27 cellular contexts compared by ENCODE assay signal in the genomic region with DNA sequence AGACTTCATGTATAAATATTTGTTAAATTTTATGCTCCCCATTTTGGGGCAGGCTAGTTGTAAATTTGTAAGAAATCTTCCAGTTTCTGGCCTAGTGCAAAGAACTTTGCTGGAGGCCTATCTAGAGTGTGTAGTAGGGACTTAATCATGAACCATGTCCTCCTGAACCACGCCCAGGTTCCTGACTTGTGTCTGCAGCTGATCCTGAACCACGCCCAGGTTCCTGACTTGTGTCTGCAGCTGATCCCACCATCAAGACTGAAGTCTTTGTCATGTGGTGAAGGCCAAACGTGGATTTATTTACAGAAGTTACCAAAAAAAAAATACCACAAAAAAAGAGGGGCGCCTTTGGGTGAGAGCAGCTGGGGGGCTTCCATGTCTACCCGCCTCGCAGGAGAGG. TPM values are rescaled to one million over a fixed set of nuclear protein-coding genes. Genes with fewer than 3 reads are reported as not detected.
A peak's percentile ranks its signal among the peaks of the same experiment; 100 is the strongest.
DNase-seq lines count a peak whose midpoint lies in the region; ATAC-seq, FAIRE-seq and TF ChIP-seq lines count a peak whose summit lies in the region.
"Had no signal": no experiment of that assay in that cellular context is flagged by ENCODE, and none has a peak within 500 bp of the region (broad histone marks: within the 10 kb centered on the region; RNA-seq: fewer than 3 reads in every experiment).

No MANE protein-coding gene starts in this region.

- in situ Hi-C loops in brain microvascular endothelial cell (cut with HindIII; ENCODE audit: low pct_ligation_motif_present, low sequenced_read_pairs), result no loop called here

- TF ChIP-seq CTCF in foreskin keratinocyte (conservative IDR thresholded peaks at IDR 0.05), result no peak
- no peak for TF ChIP-seq CTCF in brain microvascular endothelial cell (IDR thresholded peaks at IDR 0.05; ENCODE audit: low read depth, low read length, missing control alignments)

- H3K9me3 ChIP-seq in small intestine (ENCODE audit: control insufficient read depth, low read depth), result no peaks in the 10 kb centered on the region
- H3K9me3 ChIP-seq: Caco-2 had no signal

- H3K27me3 ChIP-seq in layer of hippocampus (ENCODE audit: control insufficient read depth, insufficient read depth, low read length), result no peaks in the 10 kb centered on the region
- no peaks in the 10 kb centered on the region for H3K27me3 ChIP-seq in small intestine (ENCODE audit: control insufficient read depth in 2 of 2, insufficient read depth in 2 of 2, low read length in 2 of 2)
- no peaks in the 10 kb centered on the region for H3K27me3 ChIP-seq in foreskin keratinocyte
- H3K27me3 ChIP-seq in brain microvascular endothelial cell (replicated peaks), result no peaks in the 10 kb centered on the region

- no peaks in the 10 kb centered on the region for H3K4me1 ChIP-seq in small intestine (ENCODE audit: control insufficient read depth in 2 of 2, insufficient read depth in 1 of 2, low read depth in 1 of 2, low read length in 1 of 2)
- H3K4me1 ChIP-seq in foreskin keratinocyte, result no peaks in the 10 kb centered on the region
- H3K4me1 ChIP-seq: Caco-2, HAP-1 had no signal

- ATAC-seq in foreskin keratinocyte, result no peak
- ATAC-seq: CD8-positive, alpha-beta T cell had no signal

- no peak for FAIRE-seq in small intestine (lab: Jason Lieb, UNC)
- FAIRE-seq: G401.6, HTR-8/SVneo, RCC 7860 had no signal

- 70 to 77% (median 72%) methylated on average over 6 of the region's 6 CpGs for WGBS in small intestine, 3 donors

- H3K36me3 ChIP-seq in small intestine (ENCODE audit: control insufficient read depth in 2 of 2, insufficient read depth in 2 of 2, low read length in 2 of 2) (peaks cover 0 to under 1% of the 10 kb centered on the region in 2 donors), brain microvascular endothelial cell (replicated peaks) (no peaks in the 10 kb centered on the region)
- H3K36me3 ChIP-seq: HAP-1 had no signal

- DNase-seq in LHCN-M2 (ENCODE audit: low read depth), result peak; percentile 1
- DNase-seq in caudate nucleus (lab: John Stamatoyannopoulos, UW), result no peak
- DNase-seq in small intestine, result peak; percentile 40
- DNase-seq in foreskin keratinocyte, result no peak
- DNase-seq in brain microvascular endothelial cell, result no peak
- no peak for DNase-seq in NK-92 treated with Interleukin-12 subunit alpha and Interleukin-12 subunit beta, amount 100 ng/mL, for 24 hours (lab: John Stamatoyannopoulos, UW)
- DNase-seq in HuH-7.5 (ENCODE audit: low spot score), result no peak
- DNase-seq: Caco-2; CD8-positive, alpha-beta T cell; GOT3; HFFc6; KG1; MM.1S; NCI-H1048; NCI-H1417; NCI-H1694 treated with DMSO at 0.1 percent for 48 hours; NCI-H2081; NCI-H2227 treated with DMSO at 0.1 percent for 48 hours; NCI-H510A; NCI-H69 had no signal

- H3K27ac ChIP-seq in caudate nucleus (ENCODE audit: low read depth, low read length) (peak overlapping the region; percentile 42), layer of hippocampus (ENCODE audit: low read depth, low read length) (peak overlapping the region; percentile 85), small intestine (ENCODE audit: low read depth in 1 of 2, low read length in 1 of 2) (no peak overlapping the region), foreskin keratinocyte (no peak overlapping the region), brain microvascular endothelial cell (no peak overlapping the region)
- H3K27ac ChIP-seq: 22Rv1, C4-2B had no signal

- no peak overlapping the region for H3K4me3 ChIP-seq in small intestine (ENCODE audit: low read depth in 1 of 2, low read length in 2 of 2)
- no peak overlapping the region for H3K4me3 ChIP-seq in brain microvascular endothelial cell (ENCODE audit: low read depth, low read length)
- H3K4me3 ChIP-seq: HAP-1 had no signal

RNA-seq across cellular contexts. Expression of gene LMF1, which starts 33.1 kb away (rescaled TPM):
- 21.1 and 29.9 TPM in 2 replicates for total RNA-seq in LHCN-M2 (2014; rRNA removed)
- 15.5 TPM for polyA plus RNA-seq in LHCN-M2 (2012)
- 1 to 10 TPM; 8.2 to 9.4 (median 8.9) TPM for polyA plus RNA-seq in small intestine
- total RNA-seq in foreskin keratinocyte, result 2.5 and 3.5 TPM in 2 replicates
- polyA plus RNA-seq in foreskin keratinocyte, result 3.7 and 4.3 TPM in 2 replicates

RNA-seq across cellular contexts. Expression of gene SOX8, which starts 43.8 kb away (rescaled TPM):
- total RNA-seq in LHCN-M2 (2014; rRNA removed) (5.7 and 23.1 TPM in 2 replicates), foreskin keratinocyte (not detected in 2 replicates)
- polyA plus RNA-seq in LHCN-M2 (2012), result 0.63 TPM
- polyA plus RNA-seq in small intestine (1 to 10 TPM in 1 of 3 donors, under 1 TPM in 1, not detected in 1; 0.27 to 1.0 TPM), foreskin keratinocyte (not detected in 2 replicates)

Comparison
In these comparisons a context has a peak if more than half of its experiments do, and no peak if none do; other contexts are left out.
1. DNase-seq: peak in LHCN-M2 (single experiment) and small intestine (single experiment); none in caudate nucleus (0 of 61), foreskin keratinocyte (0 of 2), brain microvascular endothelial cell (single experiment), NK-92 treated with Interleukin-12 subunit alpha and Interleukin-12 subunit beta, amount 100 ng/mL, for 24 hours (single experiment) and HuH-7.5 (single experiment).
2. H3K27ac ChIP-seq: peak in caudate nucleus (single experiment) and layer of hippocampus (single experiment); none in small intestine (0 of 2), foreskin keratinocyte (single experiment) and brain microvascular endothelial cell (single experiment).